ENCODE assay signal across 1 cellular context in genomic region chr1:54069792-54070548, GRCh38.
TF ChIP-seq lines count a peak whose summit lies in the region.

No MANE protein-coding gene starts in this region.

TF ChIP-seq in HepG2, 621 proteins besides CTCF, POLR2A, EP300 and RAD21 (continues in another document):
- TF ChIP-seq CHD2 (IDR thresholded peaks at IDR 0.05; ENCODE audit: low read depth, low read length), result no peak
- TF ChIP-seq ZNF766 (CRISPR knock-in tag; IDR thresholded peaks at IDR 0.05; ENCODE audit: borderline replicate concordance), result no peak
- peak; percentile 30; the same call in 1 of the 2 replicates for TF ChIP-seq RCOR2 (CRISPR knock-in tag; IDR thresholded peaks at IDR 0.05)
- 0 out of 2 replicates have a peak, but pooled peaks have one; percentile 15 for TF ChIP-seq KLF6 (CRISPR knock-in tag; IDR thresholded peaks at IDR 0.05)
- no peak for TF ChIP-seq ZNF660 (CRISPR knock-in tag; IDR thresholded peaks at IDR 0.05; ENCODE audit: borderline replicate concordance, low read depth)
- TF ChIP-seq HBP1 (CRISPR knock-in tag; IDR thresholded peaks at IDR 0.05; ENCODE audit: low read depth), result no peak
- peak; percentile 65; the same call in 1 of the 2 replicates for TF ChIP-seq KDM5A (IDR thresholded peaks at IDR 0.05; ENCODE audit: borderline replicate concordance, low read length)
- no peak for TF ChIP-seq NFRKB (IDR thresholded peaks at IDR 0.05)
- TF ChIP-seq ZC3H4 (CRISPR knock-in tag; IDR thresholded peaks at IDR 0.05; ENCODE audit: borderline replicate concordance), result no peak
- no peak for TF ChIP-seq CC2D1A (CRISPR knock-in tag; IDR thresholded peaks at IDR 0.05)
- no peak for TF ChIP-seq POLR2AphosphoS2 (IDR thresholded peaks at IDR 0.05; ENCODE audit: low read depth, low read length)
- TF ChIP-seq ZNF552 (CRISPR knock-in tag; IDR thresholded peaks at IDR 0.05; ENCODE audit: borderline replicate concordance), result no peak
- TF ChIP-seq ZNF124 (CRISPR knock-in tag; IDR thresholded peaks at IDR 0.05), result no peak
- TF ChIP-seq ZNF451 (CRISPR knock-in tag; IDR thresholded peaks at IDR 0.05), result no peak
- no peak for TF ChIP-seq MNT (IDR thresholded peaks at IDR 0.05)
- TF ChIP-seq ZKSCAN8 (CRISPR knock-in tag; IDR thresholded peaks at IDR 0.05; ENCODE audit: borderline replicate concordance), result peak; percentile 18; the same call in 1 of the 2 replicates
- TF ChIP-seq ZNF780A (CRISPR knock-in tag; IDR thresholded peaks at IDR 0.05), result no peak
- peak; percentile 95 for TF ChIP-seq ARID3A (IDR thresholded peaks at IDR 0.05; ENCODE audit: low read depth, low read length)
- TF ChIP-seq RARA (CRISPR knock-in tag; IDR thresholded peaks at IDR 0.05), result no peak
- TF ChIP-seq ZNF614 (CRISPR knock-in tag; IDR thresholded peaks at IDR 0.05; ENCODE audit: borderline replicate concordance), result no peak
- no peak for TF ChIP-seq JUNB (CRISPR knock-in tag; IDR thresholded peaks at IDR 0.05; ENCODE audit: borderline replicate concordance)
- TF ChIP-seq PAWR (CRISPR knock-in tag; IDR thresholded peaks at IDR 0.05; ENCODE audit: borderline replicate concordance), result no peak
- TF ChIP-seq ZNF138 (CRISPR knock-in tag; IDR thresholded peaks at IDR 0.05; ENCODE audit: low read depth), result no peak
- TF ChIP-seq HNRNPK (IDR thresholded peaks at IDR 0.05; ENCODE audit: low read depth, low read length, poor library complexity, severe bottlenecking), result no peak
- no peak for TF ChIP-seq SAFB2 (CRISPR knock-in tag; IDR thresholded peaks at IDR 0.05; ENCODE audit: borderline replicate concordance, low read depth)
- TF ChIP-seq ZNF354B (CRISPR knock-in tag; IDR thresholded peaks at IDR 0.05), result no peak
- no peak for TF ChIP-seq IRF9 (CRISPR knock-in tag; IDR thresholded peaks at IDR 0.05; ENCODE audit: borderline replicate concordance)
- no peak for TF ChIP-seq CEBPZ (IDR thresholded peaks at IDR 0.05; ENCODE audit: low read length)
- TF ChIP-seq ATF1 (CRISPR knock-in tag; IDR thresholded peaks at IDR 0.05), result no peak
- TF ChIP-seq HMGXB3 (CRISPR knock-in tag; IDR thresholded peaks at IDR 0.05; ENCODE audit: borderline replicate concordance), result 0 out of 2 replicates have a peak, but pooled peaks have one; percentile 11
- TF ChIP-seq ZNF430 (CRISPR knock-in tag; IDR thresholded peaks at IDR 0.05), result no peak
- TF ChIP-seq HOXA5 (CRISPR knock-in tag; IDR thresholded peaks at IDR 0.05), result no peak
- no peak for TF ChIP-seq IKZF4 (CRISPR knock-in tag; IDR thresholded peaks at IDR 0.05; ENCODE audit: borderline replicate concordance, low read depth, not compliant biosample characterization)
- TF ChIP-seq ZNF292 (CRISPR knock-in tag; IDR thresholded peaks at IDR 0.05; ENCODE audit: borderline replicate concordance, low read depth), result no peak
- TF ChIP-seq THAP11 (CRISPR knock-in tag; IDR thresholded peaks at IDR 0.05), result peak; percentile 17; the same call in 1 of the 2 replicates
- no peak for TF ChIP-seq ZNF562 (CRISPR knock-in tag; IDR thresholded peaks at IDR 0.05; ENCODE audit: borderline replicate concordance)
- TF ChIP-seq CHD4 (IDR thresholded peaks at IDR 0.05; ENCODE audit: borderline replicate concordance, low read length), result peak; percentile 54; the same call in 1 of the 2 replicates
- no peak for TF ChIP-seq ZNF776 (CRISPR knock-in tag; IDR thresholded peaks at IDR 0.05)
- 0 out of 4 replicates have a peak, but pooled peaks of 1 of the 2 experiments have one; percentile 19 for TF ChIP-seq HMGXB4 (CRISPR knock-in tag; IDR thresholded peaks at IDR 0.05; ENCODE audit: borderline replicate concordance in 1 of 2, low read depth in 1 of 2)
- peak; percentile 75; the same call in 1 of the 2 replicates for TF ChIP-seq SMC3 (IDR thresholded peaks at IDR 0.05; ENCODE audit: low read length)
- no peak for TF ChIP-seq ZGPAT (CRISPR knock-in tag; IDR thresholded peaks at IDR 0.05)
- TF ChIP-seq MAFK (conservative IDR thresholded peaks at IDR 0.05 in 1 of 2, IDR thresholded peaks at IDR 0.05 in 1 of 2; ENCODE audit: low read length in 2 of 2), result no peak
- TF ChIP-seq KLF15 (CRISPR knock-in tag; IDR thresholded peaks at IDR 0.05; ENCODE audit: borderline replicate concordance), result no peak
- TF ChIP-seq CSRNP1 (CRISPR knock-in tag; IDR thresholded peaks at IDR 0.05), result no peak
